ENCODE assay signal across 10 cellular contexts in genomic region chr17:64499805-64500486, GRCh38. TPM values are rescaled to one million over a fixed set of nuclear protein-coding genes. Genes with fewer than 3 reads are reported as not detected.
DNase-seq lines count a peak whose midpoint lies in the region; ATAC-seq and TF ChIP-seq lines count a peak whose summit lies in the region.
"Had no signal": no experiment of that assay in that cellular context is flagged by ENCODE, and none has a peak within 500 bp of the region (broad histone marks: within the 10 kb centered on the region; RNA-seq: fewer than 3 reads in every experiment).

No MANE protein-coding gene starts in this region.

- CTCF ChIA-PET in Calu3 (lab: Charles Lee), result no interaction called here

- peaks cover 82% of the 10 kb centered on the region for H4K20me1 ChIP-seq in Loucy (ENCODE audit: insufficient read depth, low read length, poor library complexity, severe bottlenecking)

- no peak overlapping the region for H2AFZ ChIP-seq in Loucy (ENCODE audit: low read length)

- H3K36me3 ChIP-seq in Loucy (ENCODE audit: insufficient read depth, low read length), result peaks cover 71% of the 10 kb centered on the region

- H3K27me3 Mint-ChIP-seq in Calu3 (ENCODE audit: unreplicated experiment) (no peaks in the 10 kb centered on the region), brain (peaks cover 14% of the 10 kb centered on the region), nephron progenitor cell (ENCODE audit: low read depth, poor library complexity) (no peaks in the 10 kb centered on the region)

- H3K4me2 ChIP-seq in Loucy (ENCODE audit: low read depth, low read length, poor library complexity, severe bottlenecking), result peak overlapping the region; percentile 85

- H3K4me3 ChIP-seq in Loucy (ENCODE audit: low read length, poor library complexity, severe bottlenecking), result no peak overlapping the region
- H3K4me3 ChIP-seq: colonic mucosa, pancreas had no signal

- H3K9me3 Mint-ChIP-seq in Calu3 (ENCODE audit: low read depth, unreplicated experiment), result no peaks in the 10 kb centered on the region
- no peaks in the 10 kb centered on the region for H3K9me3 Mint-ChIP-seq in brain
- H3K9me3 Mint-ChIP-seq in nephron progenitor cell, result no peaks in the 10 kb centered on the region

- H3K4me1 Mint-ChIP-seq in Calu3 (ENCODE audit: low read depth, unreplicated experiment) (peaks cover 41% of the 10 kb centered on the region), brain (peaks cover 97% of the 10 kb centered on the region), nephron progenitor cell (peaks cover 91% of the 10 kb centered on the region)

- no peak for DNase-seq in Calu3
- no peak for DNase-seq in nephron progenitor cell
- no peak for DNase-seq in GM03348 (ENCODE audit: low spot score)
- DNase-seq in C1 segment of cervical spinal cord (lab: John Stamatoyannopoulos, UW), result no peak
- DNase-seq: colonic mucosa, hypothalamus, pancreas had no signal

- H3K36me3 Mint-ChIP-seq in Calu3 (ENCODE audit: insufficient read depth, unreplicated experiment) (peaks cover 87% of the 10 kb centered on the region), brain (peaks cover 63% of the 10 kb centered on the region), nephron progenitor cell (ENCODE audit: low read depth) (peaks cover 57% of the 10 kb centered on the region)

- H3F3A ChIP-seq in Loucy (ENCODE audit: low read depth), result peaks cover 42% of the 10 kb centered on the region

- TF ChIP-seq CTCF in Calu3 (IDR thresholded peaks at IDR 0.05; ENCODE audit: unreplicated experiment) (no peak), Loucy (conservative IDR thresholded peaks at IDR 0.05; ENCODE audit: low read length) (no peak), brain (conservative IDR thresholded peaks at IDR 0.05) (no peak), nephron progenitor cell (IDR thresholded peaks at IDR 0.05) (no peak)

- H3K9me2 ChIP-seq in Loucy (replicated peaks; ENCODE audit: low read depth, low read length), result no peaks in the 10 kb centered on the region

- H3K79me2 ChIP-seq in Loucy (ENCODE audit: insufficient read depth, low read length), result peaks cover 88% of the 10 kb centered on the region

- no peaks in the 10 kb centered on the region for H3K27me3 ChIP-seq in Loucy (ENCODE audit: insufficient read depth, low read length, poor library complexity, severe bottlenecking)
- H3K27me3 ChIP-seq: colonic mucosa, pancreas had no signal

- H3K4me1 ChIP-seq in Loucy (ENCODE audit: insufficient read depth, low read length, poor library complexity, severe bottlenecking), result peaks cover 48% of the 10 kb centered on the region

- intact Hi-C loops in Calu3 (cut with micrococcal nuclease; ENCODE audit: unreplicated experiment), result no loop called here

- H3K9ac ChIP-seq in Loucy (ENCODE audit: low read depth, low read length, poor library complexity, severe bottlenecking), result no peak overlapping the region

- H3K9me3 ChIP-seq in Loucy (ENCODE audit: insufficient read depth, low read depth, low read length), result no peaks in the 10 kb centered on the region
- H3K9me3 ChIP-seq: colonic mucosa, pancreas had no signal

- peak overlapping the region; percentile 81 for H3K27ac Mint-ChIP-seq in Calu3 (ENCODE audit: unreplicated experiment)
- H3K27ac Mint-ChIP-seq in brain, result peak overlapping the region in 3 of 5 experiments; percentile 18 to 96 (median 55)
- H3K27ac Mint-ChIP-seq in nephron progenitor cell, result peak overlapping the region; percentile 17

- no TSS peak for BruUV-seq in Calu3 (replicated peaks; lab: Mats Ljungman, UMichigan)

- H3K4me3 Mint-ChIP-seq in Calu3 (ENCODE audit: low read depth, unreplicated experiment), result no peak overlapping the region
- H3K4me3 Mint-ChIP-seq in brain, result peak overlapping the region in 4 of 5 experiments; percentile 29 to 40 (median 34)
- H3K4me3 Mint-ChIP-seq in nephron progenitor cell, result no peak overlapping the region

- no peak for ATAC-seq in GM19463 (IDR thresholded peaks at IDR 0.05; ENCODE audit: unreplicated experiment)
- ATAC-seq: pancreas had no signal

RNA-seq across cellular contexts. Expression of gene POLG2, which starts 3.1 kb away (rescaled TPM):
- total RNA-seq in Calu3 (2022), result 25.1 and 29.8 TPM in 2 replicates
- polyA plus RNA-seq in brain (ENCODE audit: insufficient read depth, low read depth, low replicate concordance), result 4.6 TPM

RNA-seq across cellular contexts. Expression of gene DDX5, which starts 6.1 kb away (rescaled TPM):
- 384 and 477 TPM in 2 replicates for total RNA-seq in Calu3 (2022)
- polyA plus RNA-seq in brain (ENCODE audit: insufficient read depth, low read depth, low replicate concordance), result 371 TPM

RNA-seq across cellular contexts. Expression of gene CEP95, which starts 6.8 kb away (rescaled TPM):
- 37.6 and 38.9 TPM in 2 replicates for total RNA-seq in Calu3 (2022)
- polyA plus RNA-seq in brain (ENCODE audit: insufficient read depth, low read depth, low replicate concordance), result 12.4 TPM

RNA-seq across cellular contexts. Expression of gene MILR1, which starts 51.0 kb away (rescaled TPM):
- total RNA-seq in Calu3 (2022), result 4.9 and 7.6 TPM in 2 replicates
- 0.90 TPM for polyA plus RNA-seq in brain (ENCODE audit: insufficient read depth, low read depth, low replicate concordance)

Comparison
In these comparisons a context has a peak if more than half of its experiments do, and no peak if none do; other contexts are left out.
1. H3K27ac Mint-ChIP-seq: peak in every context shown above with its lines; median percentile 81 in Calu3; 55 in brain; 17 in nephron progenitor cell.
2. H3K4me3 Mint-ChIP-seq: peak in brain (4 of 5); none in Calu3 (single experiment) and nephron progenitor cell (single experiment).